Comparison of ENCODE assay signal across 8 cellular contexts in the genomic region with DNA sequence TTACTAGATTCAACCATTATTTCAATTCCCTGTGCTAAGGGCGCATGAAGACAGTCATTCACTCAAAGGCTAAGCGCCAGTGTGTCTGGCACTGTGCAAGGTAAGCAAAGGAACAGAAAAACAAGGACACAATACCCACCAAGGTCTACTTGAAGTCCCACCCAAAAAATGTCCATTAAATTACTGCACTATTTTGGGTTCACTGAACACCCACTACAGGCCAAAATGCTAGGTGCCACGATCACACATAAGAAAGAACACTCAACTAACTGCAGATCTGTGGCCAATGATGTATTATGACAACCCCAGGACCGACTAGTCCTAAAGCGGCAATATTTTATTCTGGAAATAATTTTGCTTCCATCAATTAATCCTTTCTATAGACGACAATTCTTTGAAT.
A peak's percentile ranks its signal among the peaks of the same experiment; 100 is the strongest.
DNase-seq lines count a peak whose midpoint lies in the region; ATAC-seq and TF ChIP-seq lines count a peak whose summit lies in the region.

No MANE protein-coding gene starts in this region.

- peak overlapping the region; percentile 94 for H3K27ac Mint-ChIP-seq in activated T-cell treated with anti-CD3 and anti-CD28 coated beads, Interleukin-2, amount 50 U/mL, for 24 hours
- H3K27ac Mint-ChIP-seq in stimulated activated naive B cell treated with anti-CD40 and anti-IgM and Interleukin-4, amounts not matched to agents 10 μg/mL and 1 μg/mL and 100 μg/mL, for 72 hours = peak overlapping the region; percentile 97

- H3K9me3 Mint-ChIP-seq in activated T-cell treated with anti-CD3 and anti-CD28 coated beads, Interleukin-2, amount 50 U/mL, for 24 hours = no peaks in the 10 kb centered on the region
- H3K9me3 Mint-ChIP-seq in stimulated activated naive B cell treated with anti-CD40 and anti-IgM and Interleukin-4, amounts not matched to agents 10 μg/mL and 1 μg/mL and 100 μg/mL, for 72 hours = peaks cover 0 to 4% of the 10 kb centered on the region in 2 donors

- H3K27me3 Mint-ChIP-seq in activated T-cell treated with anti-CD3 and anti-CD28 coated beads, Interleukin-2, amount 50 U/mL, for 24 hours = no peaks in the 10 kb centered on the region
- H3K27me3 Mint-ChIP-seq in stimulated activated naive B cell treated with anti-CD40 and anti-IgM and Interleukin-4, amounts not matched to agents 10 μg/mL and 1 μg/mL and 100 μg/mL, for 72 hours = no peaks in the 10 kb centered on the region

- peak overlapping the region; percentile 91 for H3K4me3 Mint-ChIP-seq in activated T-cell treated with anti-CD3 and anti-CD28 coated beads, Interleukin-2, amount 50 U/mL, for 24 hours
- H3K4me3 Mint-ChIP-seq in stimulated activated naive B cell treated with anti-CD40 and anti-IgM and Interleukin-4, amounts not matched to agents 10 μg/mL and 1 μg/mL and 100 μg/mL, for 72 hours = peak overlapping the region; percentile 89 to 91

- DNase-seq in activated T-cell treated with anti-CD3 and anti-CD28 coated beads, Interleukin-2, amount 50 U/mL, for 24 hours = no peak
- DNase-seq in activated T-cell treated with anti-CD3 and anti-CD28 coated beads, Interleukin-2, amount 50 U/mL, for 1 hour = no peak
- DNase-seq in glomerular visceral epithelial cell (ENCODE audit: extremely low spot score) = peak; percentile 6
- no peak for DNase-seq in stimulated activated naive B cell treated with anti-CD40 and anti-IgM and Interleukin-4, amounts not matched to agents 10 μg/mL and 1 μg/mL and 100 μg/mL, for 72 hours
- DNase-seq in stimulated activated CD4-positive, alpha-beta T cell treated with anti-CD3 and anti-CD28 coated beads, Interleukin-4, amount 100 ng/mL, for 4 hours = no peak
- no peak for DNase-seq in effector CD8-positive, alpha-beta T cell (lab: John Stamatoyannopoulos, UW)

- peaks cover 57% of the 10 kb centered on the region for H3K4me1 Mint-ChIP-seq in activated T-cell treated with anti-CD3 and anti-CD28 coated beads, Interleukin-2, amount 50 U/mL, for 24 hours (ENCODE audit: low read depth)
- peaks cover 26 to 56% of the 10 kb centered on the region in 2 donors for H3K4me1 Mint-ChIP-seq in stimulated activated naive B cell treated with anti-CD40 and anti-IgM and Interleukin-4, amounts not matched to agents 10 μg/mL and 1 μg/mL and 100 μg/mL, for 72 hours

- TF ChIP-seq CTCF in VCaP (conservative IDR thresholded peaks at IDR 0.05) = no peak

- ATAC-seq in stimulated activated naive B cell treated with anti-CD40 and anti-IgM and Interleukin-4, amounts not matched to agents 10 μg/mL and 1 μg/mL and 100 μg/mL, for 72 hours (replicated peaks) = no peak
- no peak for ATAC-seq in HG03432 (IDR thresholded peaks at IDR 0.05; ENCODE audit: unreplicated experiment)

- peaks cover 4% of the 10 kb centered on the region for H3K36me3 Mint-ChIP-seq in activated T-cell treated with anti-CD3 and anti-CD28 coated beads, Interleukin-2, amount 50 U/mL, for 24 hours (ENCODE audit: low read depth)
- H3K36me3 Mint-ChIP-seq in stimulated activated naive B cell treated with anti-CD40 and anti-IgM and Interleukin-4, amounts not matched to agents 10 μg/mL and 1 μg/mL and 100 μg/mL, for 72 hours = peaks cover 7 to 29% of the 10 kb centered on the region in 2 donors

- H3K27ac ChIP-seq in VCaP = peak overlapping the region; percentile 98
